Comparison of ENCODE assay signal across 9 cellular contexts in the genomic region with DNA sequence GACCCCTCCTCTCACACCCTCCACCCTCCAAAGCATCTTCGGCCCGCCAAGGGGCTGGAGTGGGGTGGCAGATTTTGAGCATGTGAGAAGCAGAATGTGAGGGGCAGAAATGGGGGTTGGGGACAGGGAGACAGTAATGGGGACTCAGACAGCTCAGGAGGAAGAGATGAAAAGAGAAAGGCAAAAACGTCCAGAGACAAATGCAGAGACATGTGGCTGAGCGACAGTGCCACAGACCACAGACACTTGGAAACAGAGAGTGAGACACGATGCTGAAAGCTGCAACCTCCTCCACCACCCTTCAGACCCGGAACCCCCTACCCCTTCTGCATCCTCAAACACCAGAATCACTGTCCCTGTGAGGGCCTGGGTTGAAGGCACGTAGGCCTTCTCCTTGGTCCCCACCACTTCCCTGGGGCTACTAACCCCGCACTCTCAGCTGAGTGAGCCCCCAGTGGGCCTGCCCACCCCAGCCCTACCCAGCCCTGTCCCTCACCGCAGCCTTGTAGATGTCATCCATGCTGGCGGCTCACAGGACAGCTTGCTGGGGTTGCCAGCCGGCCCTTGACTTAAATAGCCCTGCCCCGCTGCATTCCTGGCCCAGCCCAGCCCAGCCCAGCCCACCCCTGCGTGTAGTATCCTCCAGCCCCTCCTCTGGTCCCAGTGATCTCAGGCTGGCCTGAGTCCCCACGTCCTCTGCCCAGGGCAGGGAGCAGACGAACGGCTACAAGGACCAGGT. TPM values are rescaled to one million over a fixed set of nuclear protein-coding genes. Genes with fewer than 3 reads are reported as not detected.
DNase-seq lines count a peak whose midpoint lies in the region; ATAC-seq and TF ChIP-seq lines count a peak whose summit lies in the region.
"Had no signal": no experiment of that assay in that cellular context is flagged by ENCODE, and none has a peak within 500 bp of the region (broad histone marks: within the 10 kb centered on the region; RNA-seq: fewer than 3 reads in every experiment).

TSS of gene TNNC1 (minus strand) at position 546 of the 739 bp plus-strand sequence. CDS start at position 520, 26 bp downstream.

- H3K27me3 ChIP-seq in left lung = no peaks in the 10 kb centered on the region
- H3K27me3 ChIP-seq in testis = no peaks in the 10 kb centered on the region

- 55 to 75% methylated on average over 14 to 15 of the region's 16 CpGs for WGBS in testis, 2 donors

- H3K36me3 ChIP-seq in left lung (peaks cover 0 to 9% of the 10 kb centered on the region in 2 donors), testis (ENCODE audit: low read depth, missing control alignments) (no peaks in the 10 kb centered on the region)

- TF ChIP-seq CTCF in left lung (IDR thresholded peaks at IDR 0.05) = no peak
- TF ChIP-seq CTCF in testis (IDR thresholded peaks at IDR 0.05) = no peak

- DNase-seq in NCI-H82 (lab: John Stamatoyannopoulos, UW) = peak; percentile 15
- DNase-seq in NCI-H82 treated with DMSO at 0.1 percent for 48 hours (lab: John Stamatoyannopoulos, UW; ENCODE audit: unreplicated experiment) = no peak
- DNase-seq in astrocyte of the hippocampus (ENCODE audit: low read depth, low spot score) = peak; percentile 53
- DNase-seq in left lung = peak; percentile 68 to 80
- no peak for DNase-seq in testis

- intact Hi-C loops in left lung (cut with DNase I) (no loop called here), testis (cut with DNase I; ENCODE audit: low total_unique reads) (no loop called here)

- H3K9me3 ChIP-seq in left lung (no peaks in the 10 kb centered on the region), testis (no peaks in the 10 kb centered on the region)

- TF ChIP-seq POLR2A in testis (IDR thresholded peaks at IDR 0.05) = no peak

- peak within 1 kb of the TSS; percentile 54 to 72 for H3K4me3 ChIP-seq in left lung
- peak within 1 kb of the TSS in 1 of 2 donors; percentile 97 for H3K4me3 ChIP-seq in testis

- ATAC-seq in left lung = peak; percentile 59
- no peak for ATAC-seq in esophagus mucosa
- no peak for ATAC-seq in HG02885 (IDR thresholded peaks at IDR 0.05; ENCODE audit: poor library complexity, unreplicated experiment)
- ATAC-seq in GM18502 (IDR thresholded peaks at IDR 0.05; ENCODE audit: poor library complexity, unreplicated experiment) = no peak

- H3K27ac ChIP-seq in left lung (peak within 1 kb of the TSS; percentile 89 to 90), testis (peak within 1 kb of the TSS; percentile 96)

- H3K4me1 ChIP-seq in left lung (peaks cover 6 to 45% of the 10 kb centered on the region in 2 donors), testis (peaks cover 34% of the 10 kb centered on the region)

RNA-seq across cellular contexts. Expression of gene TNNC1, which starts in this region (rescaled TPM):
- total RNA-seq in left lung (100 to 1,000 TPM in 1 of 2 donors, 10 to 100 TPM in 1; 30.7 to 117 TPM), testis (10 to 100 TPM; 11.3 to 23.2 TPM), esophagus mucosa (0.88 TPM)
- 91.7 TPM for polyA plus RNA-seq in testis (ENCODE audit: insufficient read depth, low read depth, low replicate concordance)
- total RNA-seq: HT1080 had no signal

Comparison
In these comparisons a context has a peak if more than half of its experiments do, and no peak if none do; other contexts are left out.
1. DNase-seq: peak in NCI-H82 (single experiment), astrocyte of the hippocampus (single experiment) and left lung (2 of 2); none in NCI-H82 treated with DMSO at 0.1 percent for 48 hours (single experiment) and testis (single experiment).